10 cellular contexts compared by ENCODE assay signal in genomic region chr22:38312261-38312800, GRCh38. TPM values are rescaled to one million over a fixed set of nuclear protein-coding genes. Genes with fewer than 3 reads are reported as not detected.
DNase-seq lines count a peak whose midpoint lies in the region; ATAC-seq and TF ChIP-seq lines count a peak whose summit lies in the region.
"Had no signal": no experiment of that assay in that cellular context is flagged by ENCODE, and none has a peak within 500 bp of the region (broad histone marks: within the 10 kb centered on the region; RNA-seq: fewer than 3 reads in every experiment).

No MANE protein-coding gene starts in this region.

- H3K4me2 ChIP-seq in smooth muscle cell = peak overlapping the region; percentile 100

- no peaks in the 10 kb centered on the region for H3K36me3 ChIP-seq in smooth muscle cell (ENCODE audit: low read depth)

- 85% methylated on average over 7 of the region's 7 CpGs for WGBS in smooth muscle cell (ENCODE audit: low lambda C conversion rate)

- H3K4me1 ChIP-seq in smooth muscle cell (ENCODE audit: low read depth) = peaks cover 21% of the 10 kb centered on the region

- no peaks in the 10 kb centered on the region for H3K27me3 ChIP-seq in smooth muscle cell (ENCODE audit: low read depth)

- H3K36me3 Mint-ChIP-seq in activated CD8-positive, alpha-beta T cell treated with anti-CD3 and anti-CD28 coated beads for 36 hours (ENCODE audit: low read depth) = peaks cover 29% of the 10 kb centered on the region

- ATAC-seq in activated CD8-positive, alpha-beta T cell treated with anti-CD3 and anti-CD28 coated beads for 36 hours = no peak
- ATAC-seq in HG02763 (IDR thresholded peaks at IDR 0.05; ENCODE audit: unreplicated experiment) (no peak), HG02571 (IDR thresholded peaks at IDR 0.05; ENCODE audit: unreplicated experiment) (no peak), HG02981 (IDR thresholded peaks at IDR 0.05; ENCODE audit: unreplicated experiment) (no peak)

- CTCF ChIA-PET in activated CD8-positive, alpha-beta T cell treated with anti-CD3 and anti-CD28 coated beads for 36 hours (lab: Charles Lee) = interaction anchor here (3.4 kb wide), 1 partner anchor 260 kb away, joined by 13 read pairs; no protein-coding TSS in a partner anchor
- CTCF ChIA-PET in GM10248 (lab: Yijun Ruan, JAX) = interaction anchor here (0.7 to 2.1 kb wide), 3 partner anchors 14 to 260 kb away, joined by 3 to 5 read pairs (median 4); no protein-coding TSS in a partner anchor

- TF ChIP-seq CTCF in HFF-Myc (IDR thresholded peaks at IDR 0.05; ENCODE audit: low read depth, low read length, missing control alignments) (no peak), smooth muscle cell (IDR thresholded peaks at IDR 0.05; ENCODE audit: borderline replicate concordance, insufficient read depth, poor library complexity, severe bottlenecking) (no peak), GM10248 (IDR thresholded peaks at IDR 0.05; ENCODE audit: control extremely low read depth, extremely low read depth, low read depth, missing control alignments) (no peak)
- TF ChIP-seq CTCF in activated CD8-positive, alpha-beta T cell treated with anti-CD3 and anti-CD28 coated beads for 36 hours (IDR thresholded peaks at IDR 0.05) = no peak

- H3K27ac Mint-ChIP-seq in activated CD8-positive, alpha-beta T cell treated with anti-CD3 and anti-CD28 coated beads for 36 hours = peak overlapping the region; percentile 71

- H4K20me1 ChIP-seq in smooth muscle cell (ENCODE audit: low read depth) = peaks cover 92% of the 10 kb centered on the region

- POLR2A ChIA-PET in activated CD8-positive, alpha-beta T cell treated with anti-CD3 and anti-CD28 coated beads for 36 hours (lab: Charles Lee) = interaction anchor here (0.6 to 1.2 kb wide), 3 partner anchors 14 to 483 kb away, joined by 3 to 4 read pairs (median 4); no protein-coding TSS in a partner anchor
- POLR2A ChIA-PET in GM10248 (lab: Yijun Ruan, JAX) = interaction anchor here (0.9 kb wide), 1 partner anchor 51 kb away, joined by 3 read pairs; no protein-coding TSS in a partner anchor

- H3K27ac ChIP-seq in smooth muscle cell (ENCODE audit: low read depth) = peak overlapping the region; percentile 98
- H3K27ac ChIP-seq: HL-60 had no signal

- H3F3A ChIP-seq in smooth muscle cell (ENCODE audit: low read depth) = peaks cover 23% of the 10 kb centered on the region

- H3K79me2 ChIP-seq in smooth muscle cell (ENCODE audit: low read depth) = peaks cover 97% of the 10 kb centered on the region

- intact Hi-C loops in activated CD8-positive, alpha-beta T cell treated with anti-CD3 and anti-CD28 coated beads for 36 hours (cut with micrococcal nuclease) = no loop called here

- H3K4me3 ChIP-seq in HFF-Myc (replicated peaks; ENCODE audit: low read depth, low read length) = peak overlapping the region; percentile 86; the same call in 1 of the 2 replicates
- no peak overlapping the region for H3K4me3 ChIP-seq in smooth muscle cell

- DNase-seq in HFF-Myc (ENCODE audit: extremely low read depth, low read depth) = no peak
- DNase-seq in activated CD8-positive, alpha-beta T cell treated with anti-CD3 and anti-CD28 coated beads for 36 hours = no peak
- peak; percentile 52 for DNase-seq in fibroblast of peridontal ligament (ENCODE audit: extremely low read depth)
- DNase-seq in smooth muscle cell (lab: John Stamatoyannopoulos, UW; ENCODE audit: unreplicated experiment) = no peak
- DNase-seq in GM10248 (ENCODE audit: extremely low spot score) = no peak
- DNase-seq: NCI-H510A treated with DMSO at 0.1 percent for 48 hours had no signal

- H3K4me1 Mint-ChIP-seq in activated CD8-positive, alpha-beta T cell treated with anti-CD3 and anti-CD28 coated beads for 36 hours (ENCODE audit: low read depth) = peaks cover 61% of the 10 kb centered on the region

- H3K9me3 Mint-ChIP-seq in activated CD8-positive, alpha-beta T cell treated with anti-CD3 and anti-CD28 coated beads for 36 hours = no peaks in the 10 kb centered on the region

- no peaks in the 10 kb centered on the region for H3K27me3 Mint-ChIP-seq in activated CD8-positive, alpha-beta T cell treated with anti-CD3 and anti-CD28 coated beads for 36 hours

- H3K9ac ChIP-seq in smooth muscle cell (ENCODE audit: low read depth) = no peak overlapping the region

- no peak overlapping the region for H2AFZ ChIP-seq in smooth muscle cell (ENCODE audit: low read depth)

- no peaks in the 10 kb centered on the region for H3K9me3 ChIP-seq in smooth muscle cell (replicated peaks; ENCODE audit: low read depth)

- no peak overlapping the region for H3K4me3 Mint-ChIP-seq in activated CD8-positive, alpha-beta T cell treated with anti-CD3 and anti-CD28 coated beads for 36 hours

RNA-seq across cellular contexts. Expression of gene CSNK1E, which starts 4.9 kb away (rescaled TPM):
- total RNA-seq in activated CD8-positive, alpha-beta T cell treated with anti-CD3 and anti-CD28 coated beads for 36 hours = 100 to 1,000 TPM; 123 TPM
- total RNA-seq in smooth muscle cell = 94.7 and 111 TPM in 2 replicates
- polyA plus RNA-seq in smooth muscle cell = 154 and 192 TPM in 2 replicates

RNA-seq across cellular contexts. Expression of gene TMEM184B, which starts 39.5 kb away (rescaled TPM):
- total RNA-seq in activated CD8-positive, alpha-beta T cell treated with anti-CD3 and anti-CD28 coated beads for 36 hours = 10 to 100 TPM; 15.7 to 16.8 TPM
- 34.1 and 54.4 TPM in 2 replicates for total RNA-seq in smooth muscle cell
- polyA plus RNA-seq in smooth muscle cell = 96.0 and 96.3 TPM in 2 replicates
